11 cellular contexts compared by ENCODE assay signal in the genomic region with DNA sequence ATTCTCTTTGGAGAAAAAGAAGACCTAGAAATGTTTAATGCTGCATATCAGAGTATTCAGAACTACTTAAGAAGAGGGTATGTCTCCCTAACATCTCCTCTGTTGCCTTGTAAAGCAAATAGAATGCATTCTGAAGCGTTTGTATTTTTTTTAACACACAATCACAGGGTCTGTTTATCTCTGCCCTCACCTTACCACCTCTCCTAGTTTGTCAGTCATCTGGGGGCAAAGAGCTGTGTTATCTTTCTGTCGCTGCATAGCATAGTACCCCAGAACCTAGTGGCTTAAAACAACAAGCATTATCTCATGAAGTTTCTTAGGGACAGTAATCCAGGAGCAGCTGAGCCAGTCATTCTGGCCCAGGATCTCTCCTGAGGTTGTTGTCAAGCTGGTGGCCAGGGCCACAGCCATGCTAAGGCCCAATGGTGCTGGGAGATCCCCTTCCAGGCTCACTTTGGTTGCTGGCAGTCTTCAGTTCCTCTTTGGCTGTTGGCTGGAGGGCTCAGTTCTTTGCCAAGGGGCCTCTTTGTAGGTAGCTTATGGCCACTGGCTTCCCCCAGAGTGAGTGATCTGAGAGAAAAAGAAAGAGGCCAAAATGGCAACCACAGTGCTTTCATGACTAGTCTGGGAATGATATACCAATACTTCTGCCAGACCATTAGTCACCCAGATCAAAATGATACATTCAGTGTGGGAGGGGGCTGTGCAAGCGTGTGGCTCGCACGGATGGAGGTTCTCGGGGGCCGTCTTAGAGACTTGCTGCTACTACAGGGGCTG. TPM values are rescaled to one million over a fixed set of nuclear protein-coding genes. Genes with fewer than 3 reads are reported as not detected.
DNase-seq lines count a peak whose midpoint lies in the region; ATAC-seq and TF ChIP-seq lines count a peak whose summit lies in the region.
"Had no signal": no experiment of that assay in that cellular context is flagged by ENCODE, and none has a peak within 500 bp of the region (broad histone marks: within the 10 kb centered on the region; RNA-seq: fewer than 3 reads in every experiment).

No MANE protein-coding gene starts in this region.

- in situ Hi-C loops in GM13977 (cut with MboI; ENCODE audit: low pct_unique_long_range_greater_than_20kb, low sequenced_read_pairs, unreplicated experiment) (no loop called here), brain microvascular endothelial cell (cut with HindIII; ENCODE audit: low pct_ligation_motif_present, low sequenced_read_pairs) (no loop called here)

- peak overlapping the region; percentile 44 for H3K27ac ChIP-seq in brain microvascular endothelial cell
- H3K27ac ChIP-seq: epithelial cell of prostate, SK-N-MC had no signal

- no peak overlapping the region for H3K4me3 ChIP-seq in brain microvascular endothelial cell (ENCODE audit: low read depth, low read length)
- H3K4me3 ChIP-seq: SK-N-MC had no signal

- DNase-seq in GM13977 (ENCODE audit: low spot score) = peak; percentile 50
- DNase-seq in brain microvascular endothelial cell = no peak
- DNase-seq in Right ventricle myocardium superior = no peak
- DNase-seq in NCI-H2107 treated with DMSO at 0.1 percent for 48 hours (lab: John Stamatoyannopoulos, UW; ENCODE audit: unreplicated experiment) = no peak
- DNase-seq in GF-D8 (lab: John Stamatoyannopoulos, UW) = no peak
- no peak for DNase-seq in GOT3 (lab: John Stamatoyannopoulos, UW)
- DNase-seq: H9 had no signal

- intact Hi-C loops in Right ventricle myocardium superior (cut with DNase I) = no loop called here

- H3K27me3 ChIP-seq in brain microvascular endothelial cell (replicated peaks) = no peaks in the 10 kb centered on the region

- peaks cover 84% of the 10 kb centered on the region for H3K36me3 ChIP-seq in brain microvascular endothelial cell (replicated peaks)

- no peak for TF ChIP-seq CTCF in GM13977 (IDR thresholded peaks at IDR 0.05; ENCODE audit: extremely low read depth, insufficient read depth, missing control alignments)
- no peak for TF ChIP-seq CTCF in brain microvascular endothelial cell (IDR thresholded peaks at IDR 0.05; ENCODE audit: low read depth, low read length, missing control alignments)

- ATAC-seq in GM19452 (IDR thresholded peaks at IDR 0.05; ENCODE audit: unreplicated experiment) (peak; percentile 100), HG03159 (IDR thresholded peaks at IDR 0.05; ENCODE audit: unreplicated experiment) (peak; percentile 99), Right ventricle myocardium superior (ENCODE audit: poor library complexity) (no peak)

RNA-seq across cellular contexts. Expression of gene EDEM1, which starts 17.8 kb away (rescaled TPM):
- 7.4 TPM for total RNA-seq in Right ventricle myocardium superior
